In genomic region chr15:36885709-36886108, GRCh38 we compare ENCODE assay signal across 1 cellular context.
TF ChIP-seq lines count a peak whose summit lies in the region.

No MANE protein-coding gene starts in this region.

TF ChIP-seq in H1, 55 proteins besides CTCF, POLR2A, EP300 and RAD21 (continued from another document):
- TF ChIP-seq SRF (IDR thresholded peaks at IDR 0.05; ENCODE audit: low read depth, low read length), result no peak
- no peak for TF ChIP-seq SUZ12 (IDR thresholded peaks at IDR 0.05; ENCODE audit: low read length)
- TF ChIP-seq ATF3 (IDR thresholded peaks at IDR 0.05; ENCODE audit: insufficient read depth, low read depth, low read length), result no peak
- no peak for TF ChIP-seq SIX5 (IDR thresholded peaks at IDR 0.05; ENCODE audit: low read depth, low read length)
- TF ChIP-seq ZNF274 (IDR thresholded peaks at IDR 0.05; ENCODE audit: borderline replicate concordance, extremely low read depth, low read length), result no peak
- TF ChIP-seq NANOG (IDR thresholded peaks at IDR 0.05; ENCODE audit: insufficient read depth, low read depth, low read length, poor library complexity, severe bottlenecking), result no peak
- no peak for TF ChIP-seq EGR1 (IDR thresholded peaks at IDR 0.05; ENCODE audit: borderline replicate concordance, low read depth, low read length)
- no peak for TF ChIP-seq RFX5 (IDR thresholded peaks at IDR 0.05; ENCODE audit: borderline replicate concordance, low read depth, low read length)
